8 cellular contexts compared by ENCODE assay signal in the genomic region with DNA sequence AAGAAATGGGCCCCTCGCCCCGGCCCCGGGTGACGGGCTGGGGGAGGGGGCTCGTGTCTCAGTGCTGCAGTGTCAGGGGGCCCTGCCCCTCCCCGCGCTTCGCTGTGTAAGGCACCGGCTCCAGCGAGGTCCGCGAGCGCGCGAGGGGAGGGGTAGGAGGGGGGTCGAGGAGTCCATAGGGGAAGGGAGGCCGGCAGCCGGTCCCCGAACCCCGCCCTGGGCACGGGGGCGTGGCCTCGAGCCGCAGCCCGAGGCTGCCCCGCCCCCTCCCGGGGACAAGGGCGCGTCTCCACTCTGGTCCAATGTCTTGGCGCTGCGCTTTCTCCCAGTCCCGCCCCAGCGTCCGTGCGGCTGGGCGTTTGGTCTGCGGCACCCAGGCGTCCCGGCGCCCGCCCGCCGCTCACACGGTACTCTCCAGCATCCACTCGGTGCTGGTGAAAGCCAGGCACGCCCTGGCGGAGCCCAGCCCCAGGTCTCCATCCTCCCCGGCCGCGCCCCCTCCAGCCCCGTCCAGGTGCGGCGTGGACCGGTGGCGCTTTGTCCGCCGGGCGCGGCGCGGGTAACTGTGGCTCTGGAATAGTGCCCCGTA. TPM values are rescaled to one million over a fixed set of nuclear protein-coding genes. Genes with fewer than 3 reads are reported as not detected.
DNase-seq lines count a peak whose midpoint lies in the region; ATAC-seq and TF ChIP-seq lines count a peak whose summit lies in the region.

No MANE protein-coding gene starts in this region.

- peak overlapping the region; percentile 71 for H3K4me3 Mint-ChIP-seq in mesothelial cell of epicardium

- H3K9me3 Mint-ChIP-seq in mesothelial cell of epicardium: no peaks in the 10 kb centered on the region

- peaks cover 57% of the 10 kb centered on the region for H3K4me1 Mint-ChIP-seq in mesothelial cell of epicardium

- no peaks in the 10 kb centered on the region for H3K79me2 ChIP-seq in ACC112 (ENCODE audit: control insufficient read depth, insufficient read depth, low read length, unreplicated experiment)

- peak; percentile 57 for DNase-seq in NCI-H2171 (lab: John Stamatoyannopoulos, UW)
- DNase-seq in erythroblast (lab: John Stamatoyannopoulos, UW): peak; percentile 72 to 79
- DNase-seq in mesothelial cell of epicardium (ENCODE audit: low spot score in 2 of 2, unreplicated experiment in 2 of 2): peak; percentile 46 to 64
- no peak for DNase-seq in activated naive CD4-positive, alpha-beta T cell (lab: John Stamatoyannopoulos, UW)
- no peak for DNase-seq in stimulated activated CD4-positive, alpha-beta T cell treated with anti-CD3 and anti-CD28 coated beads, Interleukin-2, amount 100 ng/mL, for 48 hours

- no peaks in the 10 kb centered on the region for H3K36me3 ChIP-seq in ACC112 (ENCODE audit: insufficient read depth, low read length)

- H3K36me3 Mint-ChIP-seq in mesothelial cell of epicardium: peaks cover 26% of the 10 kb centered on the region

- peaks cover 48% of the 10 kb centered on the region for H3K27me3 ChIP-seq in ACC112 (ENCODE audit: insufficient read depth, low read length)

- ATAC-seq in HG03378 (IDR thresholded peaks at IDR 0.05; ENCODE audit: unreplicated experiment) (no peak), HG03135 (IDR thresholded peaks at IDR 0.05; ENCODE audit: unreplicated experiment) (no peak)

- H3K27me3 Mint-ChIP-seq in mesothelial cell of epicardium (ENCODE audit: low read depth): peaks cover 43% of the 10 kb centered on the region

- H3K4me1 ChIP-seq in ACC112 (ENCODE audit: control insufficient read depth, insufficient read depth, low read length, unreplicated experiment): no peaks in the 10 kb centered on the region

- no peak overlapping the region for H3K27ac ChIP-seq in ACC112 (ENCODE audit: low read depth, low read length)

- TF ChIP-seq POLR2A in erythroblast (IDR thresholded peaks at IDR 0.05; ENCODE audit: low read length): no peak

- no peak overlapping the region for H2AFZ ChIP-seq in ACC112 (ENCODE audit: low read length, unreplicated experiment)

- no peak overlapping the region for H3K27ac Mint-ChIP-seq in mesothelial cell of epicardium

- TF ChIP-seq CTCF in mesothelial cell of epicardium (IDR thresholded peaks at IDR 0.05; ENCODE audit: unreplicated experiment): peak; percentile 3

- peak overlapping the region; percentile 64 for H3K4me3 ChIP-seq in ACC112 (ENCODE audit: low read depth, low read length)

RNA-seq across cellular contexts. Expression of a gene that starts 11.1 kb away (rescaled TPM):
- not detected in 3 replicates for total RNA-seq in mesothelial cell of epicardium

RNA-seq across cellular contexts. Expression of a gene that starts 13.3 kb away (rescaled TPM):
- total RNA-seq in mesothelial cell of epicardium: 19.1 to 20.6 TPM (median 20.4 TPM) in 3 replicates

RNA-seq across cellular contexts. Expression of a gene that starts 28.5 kb away (rescaled TPM):
- not detected in 3 replicates for total RNA-seq in mesothelial cell of epicardium

RNA-seq across cellular contexts. Expression of a gene that starts 34.9 kb away (rescaled TPM):
- 128 to 143 TPM (median 133 TPM) in 3 replicates for total RNA-seq in mesothelial cell of epicardium

RNA-seq across cellular contexts. Expression of a gene that starts 39.1 kb away (rescaled TPM):
- total RNA-seq in mesothelial cell of epicardium: not detected in 3 replicates

Comparison
In these comparisons a context has a peak if more than half of its experiments do, and no peak if none do; other contexts are left out.
1. DNase-seq: peak in NCI-H2171 (single experiment), erythroblast (2 of 2) and mesothelial cell of epicardium (2 of 2); none in activated naive CD4-positive, alpha-beta T cell (0 of 4) and stimulated activated CD4-positive, alpha-beta T cell treated with anti-CD3 and anti-CD28 coated beads, Interleukin-2, amount 100 ng/mL, for 48 hours (0 of 2).